Comparison of ENCODE assay signal across 11 cellular contexts in the genomic region with DNA sequence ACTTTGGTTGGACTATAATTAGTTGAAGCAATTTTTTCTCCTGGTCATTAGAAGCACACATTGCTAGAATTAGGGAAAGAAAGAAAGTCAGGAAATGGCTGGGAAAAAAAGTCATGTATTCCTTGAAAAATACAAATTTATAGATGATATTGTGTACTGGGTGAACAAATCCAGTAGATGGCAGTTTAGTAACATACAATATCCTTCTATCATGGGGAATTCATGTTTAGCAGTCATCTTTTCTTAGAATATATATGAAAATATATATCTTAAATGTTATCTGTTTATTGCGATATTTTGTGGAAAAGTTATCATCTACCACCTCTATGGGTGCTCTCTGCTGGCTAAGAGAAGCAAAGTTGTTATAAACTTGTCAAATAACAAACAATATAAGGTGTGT. TPM values are rescaled to one million over a fixed set of nuclear protein-coding genes. Genes with fewer than 3 reads are reported as not detected.
DNase-seq lines count a peak whose midpoint lies in the region; ATAC-seq and TF ChIP-seq lines count a peak whose summit lies in the region.
"Had no signal": no experiment of that assay in that cellular context is flagged by ENCODE, and none has a peak within 500 bp of the region (broad histone marks: within the 10 kb centered on the region; RNA-seq: fewer than 3 reads in every experiment).

No MANE protein-coding gene starts in this region.

- WGBS in tibial nerve, 2 donors: 61 to 67% methylated on average over 1 of the region's 1 CpG

- TF ChIP-seq POLR2A in tibial nerve (IDR thresholded peaks at IDR 0.05): no peak

- H3F3A ChIP-seq in OCI-LY1 (ENCODE audit: insufficient read depth, low read length) (no peaks in the 10 kb centered on the region), GM23338 (replicated peaks; ENCODE audit: low read depth) (no peaks in the 10 kb centered on the region)

- no peak for ATAC-seq in GM23338

- H3K4me2 ChIP-seq in OCI-LY1 (ENCODE audit: low read length): no peak overlapping the region
- H3K4me2 ChIP-seq in GM23338: no peak overlapping the region

- H3K9me3 ChIP-seq in OCI-LY1 (ENCODE audit: low read length) (no peaks in the 10 kb centered on the region), tibial nerve (no peaks in the 10 kb centered on the region)

- no peak overlapping the region for H2AFZ ChIP-seq in OCI-LY1 (ENCODE audit: low read length)
- no peak overlapping the region for H2AFZ ChIP-seq in GM23338

- H3K27me3 ChIP-seq in OCI-LY1 (ENCODE audit: insufficient read depth, low read length) (no peaks in the 10 kb centered on the region), tibial nerve (no peaks in the 10 kb centered on the region), GM23338 (ENCODE audit: insufficient read depth) (no peaks in the 10 kb centered on the region)

- H3K27ac ChIP-seq in OCI-LY1 (ENCODE audit: low read depth, low read length, poor library complexity, severe bottlenecking) (no peak overlapping the region), tibial nerve (no peak overlapping the region), GM23338 (ENCODE audit: low read depth) (no peak overlapping the region)
- H3K27ac ChIP-seq: epithelial cell of prostate had no signal

- H3K9me3 Mint-ChIP-seq in endothelial cell (ENCODE audit: unreplicated experiment): no peaks in the 10 kb centered on the region
- H3K9me3 Mint-ChIP-seq in GM23338: no peaks in the 10 kb centered on the region
- H3K9me3 Mint-ChIP-seq: T-helper 1 cell treated with Interleukin-12 subunit alpha and Interleukin-12 subunit beta and Interleukin-4 antibody, amounts not matched to agents 30 μg/mL and 1 μg/mL, for 36 hours had no signal

- no peaks in the 10 kb centered on the region for H3K36me3 Mint-ChIP-seq in endothelial cell (ENCODE audit: low read depth, unreplicated experiment)
- no peaks in the 10 kb centered on the region for H3K36me3 Mint-ChIP-seq in GM23338 (ENCODE audit: low read depth)

- H3K4me1 ChIP-seq in OCI-LY1 (ENCODE audit: insufficient read depth, low read length, severe bottlenecking): no peaks in the 10 kb centered on the region
- peaks cover 0 to 5% (median 2%) of the 10 kb centered on the region in 4 donors for H3K4me1 ChIP-seq in tibial nerve
- no peaks in the 10 kb centered on the region for H3K4me1 ChIP-seq in GM23338 (ENCODE audit: insufficient read depth)

- TF ChIP-seq CTCF in OCI-LY1 (IDR thresholded peaks at IDR 0.05; ENCODE audit: low read length) (peak; percentile 13; the same call in 1 of the 2 replicates), endothelial cell (IDR thresholded peaks at IDR 0.05; ENCODE audit: unreplicated experiment) (peak; percentile 36), tibial nerve (IDR thresholded peaks at IDR 0.05) (peak in 4 of 5 experiments; percentile 22 to 38 (median 29)), GM23338 (conservative IDR thresholded peaks at IDR 0.05; ENCODE audit: low read depth in 2 of 2) (no peak; a peak in 1 of 4 replicates), GM20000 (IDR thresholded peaks at IDR 0.05; ENCODE audit: extremely low read depth, missing control alignments) (no peak)

- H4K20me1 ChIP-seq in OCI-LY1 (ENCODE audit: insufficient read depth, low read length) (no peaks in the 10 kb centered on the region), GM23338 (replicated peaks; ENCODE audit: insufficient read depth) (no peaks in the 10 kb centered on the region)

- no peak for TF ChIP-seq EP300 in tibial nerve (IDR thresholded peaks at IDR 0.05)

- H3K9me2 ChIP-seq in OCI-LY1 (ENCODE audit: low read depth, low read length) (no peaks in the 10 kb centered on the region), GM23338 (ENCODE audit: insufficient read depth) (no peaks in the 10 kb centered on the region)

- H3K4me1 Mint-ChIP-seq in endothelial cell (ENCODE audit: unreplicated experiment) (peaks cover 3% of the 10 kb centered on the region), GM23338 (no peaks in the 10 kb centered on the region; the same call in 2 of the 3 replicates)

- H3K4me3 ChIP-seq in OCI-LY1 (ENCODE audit: low read depth, low read length, poor library complexity, severe bottlenecking) (no peak overlapping the region), tibial nerve (no peak overlapping the region), GM23338 (no peak overlapping the region)

- DNase-seq in NOMO-1 treated with DMSO at 0.1 percent for 48 hours (lab: John Stamatoyannopoulos, UW; ENCODE audit: unreplicated experiment) (peak; percentile 37), NOMO-1 treated with dmso at 0.1 percent for 144 hours (lab: John Stamatoyannopoulos, UW; ENCODE audit: unreplicated experiment) (no peak), endothelial cell (ENCODE audit: low spot score) (no peak), tibial nerve (ENCODE audit: low spot score in 2 of 2) (no peak), GM23338 (ENCODE audit: low spot score) (no peak), GM20000 (ENCODE audit: low spot score) (no peak)
- no peak for DNase-seq in activated CD4-positive, alpha-beta T cell treated with anti-CD3 and anti-CD28 coated beads, Interleukin-2, amount 50 U/mL, for 48 hours
- DNase-seq: Calu3 had no signal

- H3K9ac ChIP-seq in OCI-LY1 (ENCODE audit: low read length): no peak overlapping the region

- H3K4me3 Mint-ChIP-seq in endothelial cell (ENCODE audit: unreplicated experiment) (no peak overlapping the region), GM23338 (no peak overlapping the region)
- H3K4me3 Mint-ChIP-seq: T-helper 1 cell treated with Interleukin-12 subunit alpha and Interleukin-12 subunit beta and Interleukin-4 antibody, amounts not matched to agents 30 μg/mL and 1 μg/mL, for 36 hours had no signal

- H3K36me3 ChIP-seq in OCI-LY1 (ENCODE audit: insufficient read depth, low read length) (no peaks in the 10 kb centered on the region), tibial nerve (no peaks in the 10 kb centered on the region), GM23338 (ENCODE audit: insufficient read depth) (no peaks in the 10 kb centered on the region)

- H3K79me2 ChIP-seq in OCI-LY1 (ENCODE audit: insufficient read depth, low read length) (no peaks in the 10 kb centered on the region), GM23338 (replicated peaks; ENCODE audit: insufficient read depth) (no peaks in the 10 kb centered on the region)

- H3K27me3 Mint-ChIP-seq in endothelial cell (ENCODE audit: unreplicated experiment) (no peaks in the 10 kb centered on the region), GM23338 (ENCODE audit: insufficient read depth, low read depth, poor library complexity) (no peaks in the 10 kb centered on the region)

- no peak overlapping the region for H3K27ac Mint-ChIP-seq in endothelial cell (ENCODE audit: unreplicated experiment)
- H3K27ac Mint-ChIP-seq in GM23338: no peak overlapping the region
- H3K27ac Mint-ChIP-seq: T-helper 1 cell treated with Interleukin-12 subunit alpha and Interleukin-12 subunit beta and Interleukin-4 antibody, amounts not matched to agents 30 μg/mL and 1 μg/mL, for 36 hours had no signal

TF ChIP-seq in GM23338, 12 proteins besides CTCF, POLR2A, EP300 and RAD21 (continues in another document):
- TF ChIP-seq STAT1 (IDR thresholded peaks at IDR 0.05; ENCODE audit: unreplicated experiment): no peak

RNA-seq across cellular contexts. Expression of a gene that starts 13.1 kb away (rescaled TPM):
- total RNA-seq in endothelial cell (ENCODE audit: unreplicated experiment) (74.1 TPM), tibial nerve (100 to 1,000 TPM in 1 of 4 donors, 10 to 100 TPM in 3; 76.5 to 108 (median 96.1) TPM)
- 84.9 and 85.4 TPM in 2 replicates for total RNA-seq in GM23338 (2014; rRNA removed; shearing (Covaris generic))
- polyA plus RNA-seq in GM23338 (2016; fragmentation: Nextera tagmentation; extraction: Ambion mirVana): 142 and 170 TPM in 2 replicates

RNA-seq across cellular contexts. Expression of a gene that starts 46.3 kb away (rescaled TPM):
- total RNA-seq in endothelial cell (ENCODE audit: unreplicated experiment) (6.5 TPM), tibial nerve (10 to 100 TPM; 11.0 to 76.2 (median 26.7) TPM)
- total RNA-seq in GM23338 (2014; rRNA removed; shearing (Covaris generic)): 1.6 and 4.5 TPM in 2 replicates
- polyA plus RNA-seq in GM23338 (2016; fragmentation: Nextera tagmentation; extraction: Ambion mirVana): 0.28 and 0.45 TPM in 2 replicates

Comparison
In these comparisons a context has a peak if more than half of its experiments do, and no peak if none do; other contexts are left out.
1. CTCF ChIP-seq: peak in OCI-LY1 (single experiment), endothelial cell (single experiment) and tibial nerve (4 of 5); none in GM23338 (0 of 2) and GM20000 (single experiment).